ENCODE assay signal across 10 cellular contexts in the genomic region with DNA sequence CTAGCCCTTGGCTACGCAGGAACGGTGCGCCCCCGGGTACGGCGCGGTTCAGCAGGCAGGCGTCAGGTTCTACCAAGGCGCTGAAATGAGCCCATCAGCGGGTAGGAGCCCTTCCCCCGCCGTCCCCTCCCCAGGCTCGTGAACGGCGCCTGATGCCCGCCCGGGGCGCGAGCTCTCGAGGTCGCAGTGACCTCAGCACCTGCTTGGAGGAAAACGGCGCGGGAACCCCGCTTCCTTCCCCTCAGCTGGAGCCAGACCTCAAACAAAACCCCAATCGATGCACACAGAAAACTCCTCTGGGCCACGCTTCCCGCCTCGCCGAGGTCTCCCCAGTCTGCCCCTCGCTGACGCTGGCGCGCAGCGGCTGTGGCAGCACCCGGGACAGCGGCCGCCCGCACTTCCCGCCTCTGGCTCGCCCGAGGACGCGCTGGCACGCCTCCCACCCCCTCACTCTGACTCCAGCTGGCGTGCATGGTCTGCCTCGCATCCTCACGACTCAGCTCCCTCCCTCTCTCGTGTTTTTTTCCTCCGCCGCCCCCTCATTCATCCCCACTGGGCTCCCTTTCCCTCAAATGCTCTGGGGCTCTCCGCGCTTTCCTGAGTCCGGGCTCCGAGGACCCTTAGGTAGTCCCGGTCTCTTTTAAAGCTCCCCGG. TPM values are rescaled to one million over a fixed set of nuclear protein-coding genes. Genes with fewer than 3 reads are reported as not detected.
DNase-seq lines count a peak whose midpoint lies in the region; ATAC-seq, FAIRE-seq and TF ChIP-seq lines count a peak whose summit lies in the region.
"Had no signal": no experiment of that assay in that cellular context is flagged by ENCODE, and none has a peak within 500 bp of the region (broad histone marks: within the 10 kb centered on the region; RNA-seq: fewer than 3 reads in every experiment).

No MANE protein-coding gene starts in this region.

- POLR2A ChIA-PET in K562 (lab: Yijun Ruan, JAX) = no interaction called here
- POLR2A ChIA-PET in naive thymus-derived CD4-positive, alpha-beta T cell (lab: Charles Lee) = no interaction called here

- H3K9me3 Mint-ChIP-seq in naive thymus-derived CD4-positive, alpha-beta T cell = peaks cover 0 to 4% (median 0%) of the 10 kb centered on the region in 11 donors

- CTCF ChIA-PET in K562 (lab: Yijun Ruan, JAX; ENCODE audit: low intra/inter-chr PET ratio) = no interaction called here
- CTCF ChIA-PET in naive thymus-derived CD4-positive, alpha-beta T cell (lab: Charles Lee) = no interaction called here

- H3K4me1 ChIP-seq in Loucy (ENCODE audit: insufficient read depth, low read length, poor library complexity, severe bottlenecking) (peaks cover 18% of the 10 kb centered on the region), K562 (replicated peaks in 1 of 2; ENCODE audit: control insufficient read depth in 2 of 2, insufficient read depth in 2 of 2, low read length in 2 of 2) (peaks cover 0 to 13% of the 10 kb centered on the region in 2 experiments; a peak in 1 of 5 replicates), Peyer's patch (peaks cover 0 to 13% (median 6%) of the 10 kb centered on the region in 4 donors)
- peaks cover 0 to 2% of the 10 kb centered on the region in 2 donors for H3K4me1 ChIP-seq in naive thymus-derived CD4-positive, alpha-beta T cell (ENCODE audit: control insufficient read depth in 2 of 2, insufficient read depth in 2 of 2, low read length in 2 of 2)

- H3K4me1 Mint-ChIP-seq in naive thymus-derived CD4-positive, alpha-beta T cell = peaks cover 14 to 42% (median 32%) of the 10 kb centered on the region in 7 donors

- H3K79me2 ChIP-seq in Loucy (ENCODE audit: insufficient read depth, low read length) = no peaks in the 10 kb centered on the region
- H3K79me2 ChIP-seq in K562 (ENCODE audit: control insufficient read depth, insufficient read depth, low read length) = no peaks in the 10 kb centered on the region

- no peaks in the 10 kb centered on the region for H3K36me3 ChIP-seq in Loucy (ENCODE audit: insufficient read depth, low read length)
- no peaks in the 10 kb centered on the region for H3K36me3 ChIP-seq in K562 (ENCODE audit: control insufficient read depth, insufficient read depth, low read length)
- H3K36me3 ChIP-seq in naive thymus-derived CD4-positive, alpha-beta T cell (ENCODE audit: control insufficient read depth in 2 of 3, insufficient read depth in 3 of 3, low read length in 3 of 3) = no peaks in the 10 kb centered on the region
- H3K36me3 ChIP-seq in Peyer's patch = no peaks in the 10 kb centered on the region
- H3K36me3 ChIP-seq: HAP-1 had no signal

- H3K9me3 ChIP-seq in Loucy (ENCODE audit: insufficient read depth, low read depth, low read length) = no peaks in the 10 kb centered on the region
- H3K9me3 ChIP-seq in K562 (replicated peaks; ENCODE audit: control insufficient read depth, insufficient read depth, low read depth, low read length) = no peaks in the 10 kb centered on the region
- H3K9me3 ChIP-seq in naive thymus-derived CD4-positive, alpha-beta T cell (ENCODE audit: control insufficient read depth in 2 of 3, low read length in 3 of 3) = no peaks in the 10 kb centered on the region
- H3K9me3 ChIP-seq in Peyer's patch = peaks cover 0 to 5% (median 0%) of the 10 kb centered on the region in 4 donors
- H3K9me3 ChIP-seq: HAP-1 had no signal

- TF ChIP-seq POLR2A in K562 (conservative IDR thresholded peaks at IDR 0.05) (no peak), Peyer's patch (IDR thresholded peaks at IDR 0.05) (no peak)

- no peaks in the 10 kb centered on the region for H3K27me3 ChIP-seq in Loucy (ENCODE audit: insufficient read depth, low read length, poor library complexity, severe bottlenecking)
- H3K27me3 ChIP-seq in K562 (ENCODE audit: control insufficient read depth in 2 of 2, insufficient read depth in 2 of 2, low read length in 2 of 2) = peaks cover 28 to 67% of the 10 kb centered on the region in 2 experiments; a peak in 3 of 5 replicates
- H3K27me3 ChIP-seq in naive thymus-derived CD4-positive, alpha-beta T cell (ENCODE audit: control insufficient read depth in 2 of 2, insufficient read depth in 2 of 2, low read length in 2 of 2) = peaks cover 0 to 29% of the 10 kb centered on the region in 2 donors
- H3K27me3 ChIP-seq in Peyer's patch = peaks cover 0 to 41% of the 10 kb centered on the region in 2 donors

- 8% methylated on average over 40 of the region's 57 CpGs for WGBS in K562 (ENCODE audit: insufficient coverage, low coverage, missing lambda C conversion rate)

- DNase-seq in COLO668 (lab: John Stamatoyannopoulos, UW; ENCODE audit: unreplicated experiment) (peak; percentile 28), K562 (ENCODE audit: extremely low read depth in 1 of 4, low spot score in 3 of 4) (no peak), inferior parietal cortex (ENCODE audit: extremely low spot score) (no peak), NK-92 (lab: John Stamatoyannopoulos, UW; ENCODE audit: unreplicated experiment) (no peak), Peyer's patch (no peak)
- peak in 2 of 9 donors; percentile 8 to 40 for DNase-seq in naive thymus-derived CD4-positive, alpha-beta T cell

- H3K27ac ChIP-seq in K562 (ENCODE audit: extremely low read depth, low read depth, low read length) (no peak overlapping the region), Peyer's patch (no peak overlapping the region)
- no peak overlapping the region for H3K27ac ChIP-seq in naive thymus-derived CD4-positive, alpha-beta T cell (ENCODE audit: low read depth, low read length)

- peak overlapping the region in 1 of 9 donors; percentile 49 for H3K27ac Mint-ChIP-seq in naive thymus-derived CD4-positive, alpha-beta T cell

- FAIRE-seq in K562 (lab: Jason Lieb, UNC) = no peak

- TF ChIP-seq EP300 in K562 (IDR thresholded peaks at IDR 0.05; ENCODE audit: low read length) = no peak

- H3K9me2 ChIP-seq in Loucy (replicated peaks; ENCODE audit: low read depth, low read length) = no peaks in the 10 kb centered on the region

- ATAC-seq in K562 (no peak), HG03460 (IDR thresholded peaks at IDR 0.05; ENCODE audit: unreplicated experiment) (no peak)
- ATAC-seq in naive thymus-derived CD4-positive, alpha-beta T cell = no peak

- TF ChIP-seq CTCF in Loucy (conservative IDR thresholded peaks at IDR 0.05; ENCODE audit: low read length) (no peak), K562 (IDR thresholded peaks at IDR 0.05 in 2 of 3, conservative IDR thresholded peaks at IDR 0.05 in 1 of 3; ENCODE audit: insufficient read depth in 2 of 3, low read depth in 1 of 3, low read length in 3 of 3) (no peak), Peyer's patch (IDR thresholded peaks at IDR 0.05) (no peak)

- H4K20me1 ChIP-seq in Loucy (ENCODE audit: insufficient read depth, low read length, poor library complexity, severe bottlenecking) (no peaks in the 10 kb centered on the region), K562 (replicated peaks; ENCODE audit: control insufficient read depth, insufficient read depth, low read length) (no peaks in the 10 kb centered on the region)

- H3K4me2 ChIP-seq in Loucy (ENCODE audit: low read depth, low read length, poor library complexity, severe bottlenecking) (peak overlapping the region; percentile 88), K562 (ENCODE audit: insufficient read depth, low read length) (no peak overlapping the region)

- no TSS peak for BruUV-seq in K562 (replicated peaks; lab: Mats Ljungman, UMichigan)

- H3K9ac ChIP-seq in Loucy (ENCODE audit: low read depth, low read length, poor library complexity, severe bottlenecking) = peak overlapping the region; percentile 41
- no peak overlapping the region for H3K9ac ChIP-seq in K562 (ENCODE audit: insufficient read depth in 1 of 2, low read depth in 2 of 2, low read length in 2 of 2)

- H2AFZ ChIP-seq in Loucy (ENCODE audit: low read length) (peak overlapping the region; percentile 88), K562 (ENCODE audit: low read depth, low read length) (no peak overlapping the region)

- H3K9me1 ChIP-seq in K562 (ENCODE audit: control insufficient read depth, insufficient read depth, low read length) = no peaks in the 10 kb centered on the region

- TF ChIP-seq RAD21 in K562 (CRISPR knock-in tag; conservative IDR thresholded peaks at IDR 0.05 in 1 of 2, IDR thresholded peaks at IDR 0.05 in 1 of 2) = no peak

- peaks cover 73 to 93% (median 87%) of the 10 kb centered on the region in 5 donors for H3K27me3 Mint-ChIP-seq in naive thymus-derived CD4-positive, alpha-beta T cell

- in situ Hi-C loops in K562 (cut with MboI) = no loop called here

- intact Hi-C loops in K562 (cut with micrococcal nuclease) = no loop called here
- intact Hi-C loops in naive thymus-derived CD4-positive, alpha-beta T cell (cut with micrococcal nuclease) = loop anchor here in 1 of 2 donors (10.0 kb wide), 1 partner anchor 1529 kb away; a partner anchor contains a TSS

- H3K4me3 ChIP-seq in Loucy (ENCODE audit: low read length, poor library complexity, severe bottlenecking) (peak overlapping the region; percentile 75), K562 (no peak overlapping the region), Peyer's patch (peak overlapping the region in 1 of 4 donors; percentile 10)
- no peak overlapping the region for H3K4me3 ChIP-seq in naive thymus-derived CD4-positive, alpha-beta T cell (ENCODE audit: low read length)
- H3K4me3 ChIP-seq: HAP-1 had no signal

- no peaks in the 10 kb centered on the region for H3F3A ChIP-seq in Loucy (ENCODE audit: low read depth)

- H3K36me3 Mint-ChIP-seq in naive thymus-derived CD4-positive, alpha-beta T cell = peaks cover 0 to 7% (median 0%) of the 10 kb centered on the region in 5 donors

- H3K4me3 Mint-ChIP-seq in naive thymus-derived CD4-positive, alpha-beta T cell = peak overlapping the region; percentile 55 to 86 (median 74)

RNA-seq across cellular contexts. Expression of a gene that starts 0.5 kb away (rescaled TPM):
- not detected in 2 replicates for total RNA-seq in K562 (2011; cell fraction: chromatin; rRNA removed; ENCODE audit: low replicate concordance)
- total RNA-seq in K562 (2011; cell fraction: nucleolus; rRNA removed) = not detected in 2 replicates
- total RNA-seq in K562 (2011; cell fraction: nucleoplasm; rRNA removed) = not detected in 2 replicates
- not detected in 2 replicates for total RNA-seq in K562 (2014; rRNA removed)
- total RNA-seq in K562 (2014; rRNA removed; fragmentation: Illumina TruSeq; extraction: Trizol) = not detected in 2 replicates
- total RNA-seq in K562 (2015; rRNA removed; fragmentation: Illumina TruSeq; extraction: Trizol) = not detected in 2 replicates
- total RNA-seq in K562 (2021) = not detected in 2 replicates
- polyA plus RNA-seq in K562 (2011; rRNA removed) = not detected in 2 replicates
- polyA plus RNA-seq in K562 (2011; cell fraction: cytosol; rRNA removed) = not detected in 2 replicates
- not detected in 2 replicates for polyA plus RNA-seq in K562 (2011; cell fraction: nucleus; rRNA removed)
- polyA plus RNA-seq in K562 (2012) = not detected in 2 replicates
- not detected in 2 replicates for polyA plus RNA-seq in K562 (2014; fragmentation: Illumina TruSeq; extraction: Trizol)
- polyA plus RNA-seq in K562 (2014; fragmentation: Nextera tagmentation; extraction: Ambion mirVana) = not detected
- not detected in 2 replicates for polyA plus RNA-seq in K562 (2014; rRNA removed)
- not detected in 2 replicates for polyA minus RNA-seq in K562 (2011; rRNA and poly(A)+ RNA removed)
- not detected in 2 replicates for polyA minus RNA-seq in K562 (2011; cell fraction: cytosol; rRNA and poly(A)+ RNA removed)
- polyA minus RNA-seq in K562 (2011; cell fraction: nucleus; rRNA and poly(A)+ RNA removed) = not detected in 2 replicates
- total RNA-seq in naive thymus-derived CD4-positive, alpha-beta T cell = not detected
- not detected for polyA plus RNA-seq in naive thymus-derived CD4-positive, alpha-beta T cell
- total RNA-seq in Peyer's patch = not detected
- total RNA-seq: aorta had no signal
- polyA plus RNA-seq: aorta had no signal
